In the genomic region with DNA sequence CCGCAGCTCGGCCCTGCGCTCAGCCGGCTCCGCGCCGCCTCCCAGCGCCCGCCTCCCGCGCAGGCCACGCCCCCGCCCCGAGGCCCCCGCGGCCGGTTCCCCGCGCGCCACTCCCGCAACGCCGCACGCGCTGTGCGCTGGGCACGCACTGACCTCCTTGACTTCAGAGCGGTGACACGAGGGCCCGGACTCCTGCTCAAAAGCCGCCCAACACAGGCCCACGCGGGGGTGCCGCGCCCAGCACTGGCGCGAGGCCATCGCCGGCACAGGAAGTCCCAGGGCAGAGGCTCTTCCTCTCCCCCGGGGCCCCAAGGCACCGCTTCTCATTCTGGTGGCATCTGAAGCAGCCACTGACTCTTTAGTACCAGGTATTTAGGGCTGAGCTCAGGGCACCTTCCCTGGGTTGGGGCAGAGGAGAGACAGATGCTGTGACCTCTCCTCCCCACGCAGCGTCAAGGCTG, we compare ENCODE assay signal across 8 cellular contexts. TPM values are rescaled to one million over a fixed set of nuclear protein-coding genes. Genes with fewer than 3 reads are reported as not detected.
A peak's percentile ranks its signal among the peaks of the same experiment; 100 is the strongest.
DNase-seq lines count a peak whose midpoint lies in the region; ATAC-seq and TF ChIP-seq lines count a peak whose summit lies in the region.

No MANE protein-coding gene starts in this region.

- H3K27ac ChIP-seq in AG04450 (ENCODE audit: low read depth, low read length) (peak overlapping the region; percentile 80), SJCRH30 (peak overlapping the region; percentile 32; the same call in 1 of the 2 replicates), cardiac muscle cell (peak overlapping the region; percentile 92)

- no peak for TF ChIP-seq CTCF in AG04450 (IDR thresholded peaks at IDR 0.05; ENCODE audit: low read depth, low read length)
- TF ChIP-seq CTCF in cardiac muscle cell (IDR thresholded peaks at IDR 0.05; ENCODE audit: low read depth, low read length) = no peak

- peaks cover 21% of the 10 kb centered on the region for H3K4me1 ChIP-seq in SJCRH30
- H3K4me1 ChIP-seq in cardiac muscle cell (ENCODE audit: low read depth) = peaks cover 49% of the 10 kb centered on the region

- no peaks in the 10 kb centered on the region for H3K27me3 ChIP-seq in AG04450 (ENCODE audit: control insufficient read depth, insufficient read depth, low read length)
- H3K27me3 ChIP-seq in SJCRH30 = no peaks in the 10 kb centered on the region
- H3K27me3 ChIP-seq in cardiac muscle cell = no peaks in the 10 kb centered on the region

- ATAC-seq in GM18909 (IDR thresholded peaks at IDR 0.05; ENCODE audit: poor library complexity, unreplicated experiment) = peak; percentile 42
- peak; percentile 41 for ATAC-seq in HG03342 (IDR thresholded peaks at IDR 0.05; ENCODE audit: unreplicated experiment)
- ATAC-seq in activated naive CD4-positive, alpha-beta T cell treated with anti-CD3 and anti-CD28 coated beads, Interleukin-2, amount 50 U/mL, for 72 hours = peak; percentile 60 to 72

- DNase-seq in AG04450 (ENCODE audit: low read depth, low spot score) (no peak), SJCRH30 (peak in 1 of 2 experiments; percentile 50), cardiac muscle cell (ENCODE audit: low read depth in 1 of 2, low spot score in 1 of 2) (peak in 1 of 2 donors; percentile 51), posterior vena cava (ENCODE audit: low spot score) (peak; percentile 94), SK-N-DZ (ENCODE audit: low spot score) (no peak)
- DNase-seq in activated naive CD4-positive, alpha-beta T cell treated with anti-CD3 and anti-CD28 coated beads, Interleukin-2, amount 50 U/mL, for 72 hours (ENCODE audit: low spot score in 2 of 2) = peak; percentile 74 to 77

- CTCF ChIA-PET in AG04450 (lab: Charles Lee) = interaction anchor here (1.1 to 7.1 kb wide), 4 partner anchors 18 to 45 kb away, joined by 4 to 131 read pairs (median 55); no protein-coding TSS in a partner anchor

- peak overlapping the region; percentile 86 to 91 for H3K27ac Mint-ChIP-seq in activated naive CD4-positive, alpha-beta T cell treated with anti-CD3 and anti-CD28 coated beads, Interleukin-2, amount 50 U/mL, for 72 hours

- intact Hi-C loops in posterior vena cava (cut with DNase I) = no loop called here

- H3K9me3 Mint-ChIP-seq in activated naive CD4-positive, alpha-beta T cell treated with anti-CD3 and anti-CD28 coated beads, Interleukin-2, amount 50 U/mL, for 72 hours = no peaks in the 10 kb centered on the region

- H3K36me3 Mint-ChIP-seq in activated naive CD4-positive, alpha-beta T cell treated with anti-CD3 and anti-CD28 coated beads, Interleukin-2, amount 50 U/mL, for 72 hours = peaks cover 0 to 8% of the 10 kb centered on the region in 2 donors

- POLR2A ChIA-PET in AG04450 (lab: Yijun Ruan, JAX) = interaction anchor here (0.6 kb wide), 1 partner anchor 354 kb away, joined by 3 read pairs; no protein-coding TSS in a partner anchor

- H3K4me3 ChIP-seq in AG04450 (ENCODE audit: low read depth, low read length) (peak overlapping the region; percentile 72), SJCRH30 (peak overlapping the region; percentile 63), cardiac muscle cell (peak overlapping the region; percentile 63)

- H3K9me3 ChIP-seq in AG04450 (ENCODE audit: control insufficient read depth, insufficient read depth, low read length) (no peaks in the 10 kb centered on the region; the same call in 1 of the 2 replicates), SJCRH30 (replicated peaks) (no peaks in the 10 kb centered on the region), cardiac muscle cell (ENCODE audit: low read depth) (no peaks in the 10 kb centered on the region)

- H3K36me3 ChIP-seq in SJCRH30 = no peaks in the 10 kb centered on the region
- no peaks in the 10 kb centered on the region for H3K36me3 ChIP-seq in cardiac muscle cell

RNA-seq across cellular contexts. Expression of gene TNK2, which starts 12.4 kb away (rescaled TPM):
- polyA plus RNA-seq in AG04450 (2011; rRNA removed) (2.7 and 4.4 TPM in 2 replicates), cardiac muscle cell (26.1 and 29.8 TPM in 2 replicates)
- 5.4 and 9.1 TPM in 2 replicates for polyA minus RNA-seq in AG04450 (2011; rRNA and poly(A)+ RNA removed)
- total RNA-seq in SJCRH30 (2014; rRNA removed; shearing (Covaris generic)) = 17.4 and 21.8 TPM in 2 replicates
- 10 to 100 TPM; 55.1 to 78.1 TPM for total RNA-seq in activated naive CD4-positive, alpha-beta T cell treated with anti-CD3 and anti-CD28 coated beads, Interleukin-2, amount 50 U/mL, for 72 hours
- total RNA-seq in cardiac muscle cell (61.5 and 95.3 TPM in 2 replicates), posterior vena cava (10 to 100 TPM; 24.3 to 34.1 TPM)
- polyA plus RNA-seq in SK-N-DZ (2014; cell fraction: cytosol; rRNA removed) = 9.0 and 13.8 TPM in 2 replicates
- 39.4 and 56.8 TPM in 2 replicates for polyA plus RNA-seq in SK-N-DZ (2014; cell fraction: nucleus; rRNA removed)

Comparison
In these comparisons a context has a peak if more than half of its experiments do, and no peak if none do; other contexts are left out.
1. DNase-seq: peak in activated naive CD4-positive, alpha-beta T cell treated with anti-CD3 and anti-CD28 coated beads, Interleukin-2, amount 50 U/mL, for 72 hours (2 of 2) and posterior vena cava (single experiment); none in AG04450 (single experiment) and SK-N-DZ (single experiment).
2. H3K27ac ChIP-seq: peak in every context shown above with its lines; median percentile 92 in cardiac muscle cell; 80 in AG04450; 32 in SJCRH30.
3. Peak in every context shown above with its lines, with median percentiles within 50 percentile points of each other: H3K4me3 ChIP-seq and ATAC-seq.